ENCODE assay signal across 8 cellular contexts in genomic region chr9:130171226-130172148, GRCh38. TPM values are rescaled to one million over a fixed set of nuclear protein-coding genes. Genes with fewer than 3 reads are reported as not detected.
DNase-seq lines count a peak whose midpoint lies in the region; TF ChIP-seq lines count a peak whose summit lies in the region.

No MANE protein-coding gene starts in this region.

- TF ChIP-seq CTCF in astrocyte of the spinal cord (IDR thresholded peaks at IDR 0.05; ENCODE audit: low read depth, low read length): no peak
- no peak for TF ChIP-seq CTCF in kidney epithelial cell (IDR thresholded peaks at IDR 0.05; ENCODE audit: insufficient read depth, low read length, poor library complexity, severe bottlenecking)
- no peak for TF ChIP-seq CTCF in lower leg skin (IDR thresholded peaks at IDR 0.05)

- peaks cover 52% of the 10 kb centered on the region for H3K27me3 Mint-ChIP-seq in T-helper 1 cell treated with Interleukin-12 subunit alpha and Interleukin-12 subunit beta and Interleukin-4 antibody, amounts not matched to agents 30 μg/mL and 1 μg/mL, for 36 hours (ENCODE audit: low read depth)

- H3K27ac Mint-ChIP-seq in T-helper 1 cell treated with Interleukin-12 subunit alpha and Interleukin-12 subunit beta and Interleukin-4 antibody, amounts not matched to agents 30 μg/mL and 1 μg/mL, for 36 hours: peak overlapping the region; percentile 46

- WGBS in lower leg skin, 2 donors: 35 to 36% methylated on average over 32 to 34 of the region's 45 CpGs

- intact Hi-C loops in lower leg skin (cut with DNase I; ENCODE audit: low total_unique reads): no loop called here

- peak overlapping the region; percentile 5 for H3K4me3 Mint-ChIP-seq in T-helper 1 cell treated with Interleukin-12 subunit alpha and Interleukin-12 subunit beta and Interleukin-4 antibody, amounts not matched to agents 30 μg/mL and 1 μg/mL, for 36 hours

- H3K36me3 ChIP-seq in kidney epithelial cell (ENCODE audit: control insufficient read depth, insufficient read depth, low read length): peaks cover 1% of the 10 kb centered on the region

- H3K27me3 ChIP-seq in kidney epithelial cell (ENCODE audit: control insufficient read depth, insufficient read depth, low read length): no peaks in the 10 kb centered on the region

- TF ChIP-seq POLR2A in lower leg skin (IDR thresholded peaks at IDR 0.05): no peak

- H3K9me3 Mint-ChIP-seq in T-helper 1 cell treated with Interleukin-12 subunit alpha and Interleukin-12 subunit beta and Interleukin-4 antibody, amounts not matched to agents 30 μg/mL and 1 μg/mL, for 36 hours: no peaks in the 10 kb centered on the region

- DNase-seq in T-helper 1 cell (no peak), astrocyte of the spinal cord (ENCODE audit: low read depth, low spot score) (no peak), kidney epithelial cell (ENCODE audit: low read depth) (no peak), lower leg skin (ENCODE audit: low spot score in 2 of 2) (no peak), NCI-H748 treated with DMSO at 0.1 percent for 48 hours (lab: John Stamatoyannopoulos, UW) (no peak), NCI-H1105 treated with DMSO at 0.1 percent for 48 hours (lab: John Stamatoyannopoulos, UW) (no peak)

- H3K4me3 ChIP-seq in astrocyte of the spinal cord (ENCODE audit: low read depth, low read length) (peak overlapping the region; percentile 28), kidney epithelial cell (ENCODE audit: low read depth, low read length) (peak overlapping the region; percentile 42), lower leg skin (ENCODE audit: low read depth, poor library complexity, severe bottlenecking) (no peak overlapping the region)

- in situ Hi-C loops in astrocyte of the spinal cord (cut with HindIII; ENCODE audit: low sequenced_read_pairs): no loop called here

- peak overlapping the region; percentile 82 for H3K27ac ChIP-seq in temporal lobe (ENCODE audit: low read depth, low read length)

- H3K4me1 Mint-ChIP-seq in T-helper 1 cell treated with Interleukin-12 subunit alpha and Interleukin-12 subunit beta and Interleukin-4 antibody, amounts not matched to agents 30 μg/mL and 1 μg/mL, for 36 hours (ENCODE audit: low read depth): peaks cover 8% of the 10 kb centered on the region

- H3K36me3 Mint-ChIP-seq in T-helper 1 cell treated with Interleukin-12 subunit alpha and Interleukin-12 subunit beta and Interleukin-4 antibody, amounts not matched to agents 30 μg/mL and 1 μg/mL, for 36 hours (ENCODE audit: low read depth): no peaks in the 10 kb centered on the region

RNA-seq across cellular contexts. Expression of gene NCS1, which starts 0.7 kb away (rescaled TPM):
- total RNA-seq in kidney epithelial cell: 69.2 and 72.8 TPM in 2 replicates
- 138 TPM for total RNA-seq in temporal lobe
- total RNA-seq in lower leg skin: 10 to 100 TPM; 14.4 to 25.2 (median 20.7) TPM
